Comparison of ENCODE assay signal across 8 cellular contexts in genomic region chr19:39412867-39413268, GRCh38. TPM values are rescaled to one million over a fixed set of nuclear protein-coding genes. Genes with fewer than 3 reads are reported as not detected.
A peak's percentile ranks its signal among the peaks of the same experiment; 100 is the strongest.
DNase-seq lines count a peak whose midpoint lies in the region; ATAC-seq, FAIRE-seq and TF ChIP-seq lines count a peak whose summit lies in the region.

No MANE protein-coding gene starts in this region.

- H3K27ac ChIP-seq in kidney (ENCODE audit: low read depth in 2 of 2, low read length in 2 of 2) (peak overlapping the region; percentile 47 to 86), substantia nigra (ENCODE audit: low read depth, low read length, poor library complexity, severe bottlenecking) (peak overlapping the region; percentile 88)

- peak overlapping the region; percentile 51 to 99 for H3K4me3 ChIP-seq in kidney (ENCODE audit: low read length in 2 of 2)

- H3K36me3 Mint-ChIP-seq in activated naive CD8-positive, alpha-beta T cell, result peaks cover 5% of the 10 kb centered on the region

- peaks cover 40% of the 10 kb centered on the region for H3K4me1 Mint-ChIP-seq in activated naive CD8-positive, alpha-beta T cell (ENCODE audit: low read depth)

- H3K27ac Mint-ChIP-seq in activated naive CD8-positive, alpha-beta T cell, result no peak overlapping the region

- no peaks in the 10 kb centered on the region for H3K9me3 ChIP-seq in kidney (ENCODE audit: control insufficient read depth in 1 of 2, low read length in 2 of 2)

- H3K9ac ChIP-seq in kidney (ENCODE audit: low read length in 2 of 2), result peak overlapping the region; percentile 3 to 77

- intact Hi-C loops in kidney (cut with DNase I), result no loop called here

- no peak for FAIRE-seq in kidney (lab: Jason Lieb, UNC)

- no peak for ATAC-seq in GM19023 (IDR thresholded peaks at IDR 0.05; ENCODE audit: unreplicated experiment)

- TF ChIP-seq CTCF in kidney (IDR thresholded peaks at IDR 0.05; ENCODE audit: borderline replicate concordance, extremely low read depth, insufficient read depth), result no peak

- DNase-seq in SKM-1 (lab: John Stamatoyannopoulos, UW; ENCODE audit: unreplicated experiment) (peak; percentile 23), SKM-1 treated with dmso at 0.1 percent for 144 hours (lab: John Stamatoyannopoulos, UW; ENCODE audit: unreplicated experiment) (no peak), kidney (no peak), substantia nigra (lab: John Stamatoyannopoulos, UW) (peak in 3 of 49 donors; percentile 36 to 49 (median 43)), epidermal melanocyte (ENCODE audit: insufficient read length, low spot score) (no peak), globus pallidus (ENCODE audit: low spot score) (no peak)

- peak overlapping the region; percentile 84 for H3K4me3 Mint-ChIP-seq in activated naive CD8-positive, alpha-beta T cell

- peaks cover 5 to 10% of the 10 kb centered on the region in 2 donors for H3K36me3 ChIP-seq in kidney (ENCODE audit: control insufficient read depth in 1 of 2, insufficient read depth in 2 of 2, low read length in 2 of 2)

- peaks cover 19 to 26% of the 10 kb centered on the region in 2 donors for H3K4me1 ChIP-seq in kidney (ENCODE audit: control insufficient read depth in 1 of 2, insufficient read depth in 1 of 2, low read depth in 1 of 2, low read length in 2 of 2)

- no peaks in the 10 kb centered on the region for H3K27me3 Mint-ChIP-seq in activated naive CD8-positive, alpha-beta T cell

- no peaks in the 10 kb centered on the region for H3K9me3 Mint-ChIP-seq in activated naive CD8-positive, alpha-beta T cell (ENCODE audit: low read depth)

RNA-seq across cellular contexts. Expression of gene PLEKHG2, which starts 0.4 kb away (rescaled TPM):
- 29.7 TPM for total RNA-seq in kidney
- polyA plus RNA-seq in kidney (ENCODE audit: insufficient read depth, low read depth, low replicate concordance), result 8.5 TPM

RNA-seq across cellular contexts. Expression of gene ZFP36, which starts 6.2 kb away (rescaled TPM):
- total RNA-seq in kidney, result 132 TPM
- 87.9 TPM for polyA plus RNA-seq in kidney (ENCODE audit: insufficient read depth, low read depth, low replicate concordance)

RNA-seq across cellular contexts. Expression of gene MED29, which starts 21.7 kb away (rescaled TPM):
- total RNA-seq in kidney, result 50.4 TPM
- 32.4 TPM for polyA plus RNA-seq in kidney (ENCODE audit: insufficient read depth, low read depth, low replicate concordance)

RNA-seq across cellular contexts. Expression of gene PAF1, which starts 22.0 kb away (rescaled TPM):
- total RNA-seq in kidney, result 37.1 TPM
- 54.0 TPM for polyA plus RNA-seq in kidney (ENCODE audit: insufficient read depth, low read depth, low replicate concordance)

RNA-seq across cellular contexts. Expression of gene RPS16, which starts 22.9 kb away (rescaled TPM):
- 1,461 TPM for total RNA-seq in kidney
- 1,965 TPM for polyA plus RNA-seq in kidney (ENCODE audit: insufficient read depth, low read depth, low replicate concordance)
